ENCODE assay signal across 6 cellular contexts in genomic region chr9:137606005-137606601, GRCh38. TPM values are rescaled to one million over a fixed set of nuclear protein-coding genes. Genes with fewer than 3 reads are reported as not detected.
DNase-seq lines count a peak whose midpoint lies in the region; ATAC-seq and TF ChIP-seq lines count a peak whose summit lies in the region.

No MANE protein-coding gene starts in this region.

- H3K4me1 Mint-ChIP-seq in T-cell = peaks cover 23 to 38% (median 28%) of the 10 kb centered on the region in 3 donors

- 5 to 9% methylated on average over 23 to 57 of the region's 57 CpGs for WGBS in aorta, 2 donors

- peak overlapping the region; percentile 76 to 85 (median 80) for H3K4me3 Mint-ChIP-seq in T-cell

- H3K27me3 Mint-ChIP-seq in T-cell = no peaks in the 10 kb centered on the region

- no peak for TF ChIP-seq CTCF in AG04450 (IDR thresholded peaks at IDR 0.05; ENCODE audit: low read depth, low read length)

- POLR2A ChIA-PET in AG04450 (lab: Yijun Ruan, JAX) (interaction anchor here (1.2 kb wide), 1 partner anchor 15 kb away, joined by 5 read pairs; no protein-coding TSS in a partner anchor), T-cell (lab: Charles Lee) (no interaction called here)

- intact Hi-C loops in aorta (cut with DNase I) = loop anchor here in 1 of 2 donors (10.0 kb wide), 1 partner anchor 51 kb away; the partner anchor contains the start of genes MRPL41 and PNPLA7

- H3K27me3 ChIP-seq in AG04450 (ENCODE audit: control insufficient read depth, insufficient read depth, low read length) (peaks cover 4% of the 10 kb centered on the region), aorta (ENCODE audit: control insufficient read depth in 1 of 2, insufficient read depth in 2 of 2, low read length in 1 of 2) (no peaks in the 10 kb centered on the region)

- peak; percentile 18 for ATAC-seq in GM21717 (IDR thresholded peaks at IDR 0.05; ENCODE audit: unreplicated experiment)
- peak in 1 of 4 experiments; percentile 0 for ATAC-seq in T-cell (replicated peaks in 1 of 4)
- no peak for ATAC-seq in aorta (ENCODE audit: low FRiP score)

- no peaks in the 10 kb centered on the region for H3K9me3 Mint-ChIP-seq in T-cell

- H3K36me3 Mint-ChIP-seq in T-cell = no peaks in the 10 kb centered on the region

- H3K9me3 ChIP-seq in AG04450 (ENCODE audit: control insufficient read depth, insufficient read depth, low read length) (no peaks in the 10 kb centered on the region; the same call in 1 of the 2 replicates), iPS-18c (ENCODE audit: control insufficient read depth, insufficient read depth, low read length) (no peaks in the 10 kb centered on the region), aorta (ENCODE audit: control insufficient read depth, low read length) (no peaks in the 10 kb centered on the region)

- CTCF ChIA-PET in AG04450 (lab: Charles Lee) = interaction anchor here (0.6 kb wide), 1 partner anchor 320 kb away, joined by 3 read pairs; no protein-coding TSS in a partner anchor
- CTCF ChIA-PET in T-cell (lab: Charles Lee) = interaction anchor here in 1 of 2 donors (1.3 kb wide), 1 partner anchor 16 kb away, joined by 3 read pairs; the partner anchor contains the start of gene ZMYND19

- no peaks in the 10 kb centered on the region for H3K4me1 ChIP-seq in aorta (ENCODE audit: control insufficient read depth in 1 of 2, insufficient read depth in 2 of 2, low read length in 2 of 2)

- no peaks in the 10 kb centered on the region for H3K36me3 ChIP-seq in aorta (ENCODE audit: control insufficient read depth in 1 of 2, insufficient read depth in 2 of 2, low read length in 1 of 2)

- no peak for DNase-seq in AG04450 (ENCODE audit: low read depth, low spot score)
- peak in 4 of 34 experiments; percentile 18 to 40 (median 32) for DNase-seq in T-cell
- DNase-seq in aorta = peak; percentile 65 to 80
- DNase-seq in NK-92 (lab: John Stamatoyannopoulos, UW; ENCODE audit: unreplicated experiment) = no peak

- H3K27ac Mint-ChIP-seq in T-cell = peak overlapping the region; percentile 71 to 79

- peak overlapping the region; percentile 71 for H3K4me3 ChIP-seq in AG04450 (ENCODE audit: low read depth, low read length)
- H3K4me3 ChIP-seq in iPS-18c (ENCODE audit: insufficient read depth, low read depth, low read length) = peak overlapping the region; percentile 84
- peak overlapping the region; percentile 56 to 83 for H3K4me3 ChIP-seq in aorta (ENCODE audit: low read length in 2 of 2)

- H3K27ac ChIP-seq in AG04450 (ENCODE audit: low read depth, low read length) (no peak overlapping the region), aorta (ENCODE audit: low read depth in 1 of 2, low read length in 2 of 2) (no peak overlapping the region)

RNA-seq across cellular contexts. Expression of gene ARRDC1, which starts 0.6 kb away (rescaled TPM):
- polyA plus RNA-seq in AG04450 (2011; rRNA removed) = 12.1 and 14.5 TPM in 2 replicates
- polyA minus RNA-seq in AG04450 (2011; rRNA and poly(A)+ RNA removed) = 12.2 and 21.0 TPM in 2 replicates
- 100 to 1,000 TPM in 3 of 5 donors, 10 to 100 TPM in 2; 54.7 to 123 (median 103) TPM for total RNA-seq in T-cell
- total RNA-seq in aorta = 10 to 100 TPM; 20.6 to 35.6 TPM
- 10 to 100 TPM; 26.8 to 58.9 TPM for polyA plus RNA-seq in aorta

RNA-seq across cellular contexts. Expression of gene EHMT1, which starts 12.7 kb away (rescaled TPM):
- polyA plus RNA-seq in AG04450 (2011; rRNA removed) (26.1 and 29.0 TPM in 2 replicates), aorta (10 to 100 TPM; 14.7 to 33.2 TPM)
- polyA minus RNA-seq in AG04450 (2011; rRNA and poly(A)+ RNA removed) = 53.6 and 69.1 TPM in 2 replicates
- total RNA-seq in T-cell (100 to 1,000 TPM; 113 to 124 (median 121) TPM), aorta (10 to 100 TPM; 68.9 to 85.8 TPM)

RNA-seq across cellular contexts. Expression of gene ZMYND19, which starts 15.8 kb away (rescaled TPM):
- polyA plus RNA-seq in AG04450 (2011; rRNA removed) (11.4 and 11.6 TPM in 2 replicates), aorta (10 to 100 TPM in 1 of 2 donors, 1 to 10 TPM in 1; 8.0 to 15.0 TPM)
- 6.5 and 10.5 TPM in 2 replicates for polyA minus RNA-seq in AG04450 (2011; rRNA and poly(A)+ RNA removed)
- total RNA-seq in T-cell (10 to 100 TPM; 18.7 to 42.0 (median 33.3) TPM), aorta (10 to 100 TPM; 10.3 to 12.8 TPM)

RNA-seq across cellular contexts. Expression of gene DPH7, which starts 27.4 kb away (rescaled TPM):
- polyA plus RNA-seq in AG04450 (2011; rRNA removed) (19.5 and 21.9 TPM in 2 replicates), aorta (10 to 100 TPM in 1 of 2 donors, 1 to 10 TPM in 1; 9.9 to 94.0 TPM)
- 14.7 and 19.8 TPM in 2 replicates for polyA minus RNA-seq in AG04450 (2011; rRNA and poly(A)+ RNA removed)
- total RNA-seq in T-cell (10 to 100 TPM; 45.0 to 71.0 (median 66.3) TPM), aorta (10 to 100 TPM; 24.8 to 35.7 TPM)

RNA-seq across cellular contexts. Expression of gene MRPL41, which starts 54.4 kb away (rescaled TPM):
- polyA plus RNA-seq in AG04450 (2011; rRNA removed) = 12.3 and 15.6 TPM in 2 replicates
- 2.8 and 4.4 TPM in 2 replicates for polyA minus RNA-seq in AG04450 (2011; rRNA and poly(A)+ RNA removed)
- 100 to 1,000 TPM in 2 of 5 donors, 10 to 100 TPM in 3; 33.0 to 158 (median 85.4) TPM for total RNA-seq in T-cell
- 10 to 100 TPM; 25.8 to 43.7 TPM for total RNA-seq in aorta
- 10 to 100 TPM; 39.7 to 86.6 TPM for polyA plus RNA-seq in aorta

Comparison
In these comparisons a context has a peak if more than half of its experiments do, and no peak if none do; other contexts are left out.
1. DNase-seq: peak in aorta (2 of 2); none in AG04450 (single experiment) and NK-92 (single experiment).
2. Peak in every context shown above with its lines, with median percentiles within 50 percentile points of each other: H3K4me3 ChIP-seq.